1 cellular context compared by ENCODE assay signal in genomic region chr16:563072-563644, GRCh38.
TF ChIP-seq lines count a peak whose summit lies in the region.

No MANE protein-coding gene starts in this region.

TF ChIP-seq in HepG2, 621 proteins besides CTCF, POLR2A, EP300 and RAD21:
- no peak for TF ChIP-seq SMC3 (IDR thresholded peaks at IDR 0.05; ENCODE audit: low read length)
- no peak for TF ChIP-seq SAP130 (CRISPR knock-in tag; IDR thresholded peaks at IDR 0.05; ENCODE audit: low read depth)
- peak; percentile 76; the same call in 1 of the 2 replicates for TF ChIP-seq HNRNPL (IDR thresholded peaks at IDR 0.05; ENCODE audit: low read depth, low read length)
- no peak for TF ChIP-seq SMARCE1 (IDR thresholded peaks at IDR 0.05; ENCODE audit: borderline replicate concordance)
- no peak for TF ChIP-seq ZMAT5 (CRISPR knock-in tag; IDR thresholded peaks at IDR 0.05; ENCODE audit: borderline replicate concordance, low read depth)
- TF ChIP-seq FLYWCH1 (CRISPR knock-in tag; IDR thresholded peaks at IDR 0.05), result no peak
- TF ChIP-seq ZBTB10 (CRISPR knock-in tag; IDR thresholded peaks at IDR 0.05; ENCODE audit: borderline replicate concordance), result no peak
- no peak for TF ChIP-seq SP4 (CRISPR knock-in tag; IDR thresholded peaks at IDR 0.05)
- no peak for TF ChIP-seq TFDP1 (CRISPR knock-in tag; IDR thresholded peaks at IDR 0.05; ENCODE audit: borderline replicate concordance)
- peak; percentile 65 for TF ChIP-seq ZBTB33 (CRISPR knock-in tag; IDR thresholded peaks at IDR 0.05)
- no peak for TF ChIP-seq REL (CRISPR knock-in tag; conservative IDR thresholded peaks at IDR 0.05)
- TF ChIP-seq ZNF33B (CRISPR knock-in tag; IDR thresholded peaks at IDR 0.05), result no peak
